Comparison of ENCODE assay signal across 1 cellular context in the genomic region with DNA sequence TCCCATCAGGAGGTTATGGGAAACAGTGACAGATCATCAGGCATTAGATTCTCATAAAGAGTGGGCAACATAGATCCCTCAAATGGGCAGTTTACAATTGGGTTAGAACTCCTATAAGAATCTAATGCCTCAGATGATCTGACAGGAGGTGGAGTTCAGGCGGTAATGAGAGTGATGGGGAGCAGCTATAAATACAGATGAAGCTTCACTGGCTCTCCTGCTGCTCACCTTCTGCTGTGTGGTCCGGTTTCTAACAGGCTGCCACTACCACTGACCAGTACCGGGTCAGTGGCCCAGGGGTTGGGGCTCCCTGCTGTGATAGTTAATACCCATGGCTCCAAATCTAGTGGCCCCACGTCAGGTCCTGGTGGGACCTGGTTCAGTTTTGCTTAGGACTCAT.
TF ChIP-seq lines count a peak whose summit lies in the region.

No MANE protein-coding gene starts in this region.

TF ChIP-seq in WTC11, 78 proteins besides CTCF, POLR2A, EP300 and RAD21 (continued from another document):
- TF ChIP-seq E2F4 (CRISPR knock-in tag; IDR thresholded peaks at IDR 0.05; ENCODE audit: borderline replicate concordance, low read depth) (no peak), ZNF396 (CRISPR knock-in tag; IDR thresholded peaks at IDR 0.05; ENCODE audit: borderline replicate concordance) (no peak), SMAD4 (CRISPR knock-in tag; IDR thresholded peaks at IDR 0.05) (no peak), SP1 (CRISPR knock-in tag; conservative IDR thresholded peaks at IDR 0.05) (no peak), JUN (CRISPR knock-in tag; IDR thresholded peaks at IDR 0.05) (no peak), E2F5 (CRISPR knock-in tag; IDR thresholded peaks at IDR 0.05) (no peak), TP53 (CRISPR knock-in tag; IDR thresholded peaks at IDR 0.05) (no peak), GABPB1 (CRISPR knock-in tag; IDR thresholded peaks at IDR 0.05) (no peak), ZNF219 (CRISPR knock-in tag; IDR thresholded peaks at IDR 0.05; ENCODE audit: borderline replicate concordance) (no peak), EMX1 (CRISPR knock-in tag; IDR thresholded peaks at IDR 0.05) (no peak), ZNF121 (CRISPR knock-in tag; IDR thresholded peaks at IDR 0.05) (no peak)
